Comparison of ENCODE assay signal across 15 cellular contexts in genomic region chr21:45087022-45087823, GRCh38. TPM values are rescaled to one million over a fixed set of nuclear protein-coding genes. Genes with fewer than 3 reads are reported as not detected.
DNase-seq lines count a peak whose midpoint lies in the region; ATAC-seq and TF ChIP-seq lines count a peak whose summit lies in the region.
"Had no signal": no experiment of that assay in that cellular context is flagged by ENCODE, and none has a peak within 500 bp of the region (broad histone marks: within the 10 kb centered on the region; RNA-seq: fewer than 3 reads in every experiment).

No MANE protein-coding gene starts in this region.

- H3K27me3 Mint-ChIP-seq in CD4-positive, alpha-beta memory T cell, result no peaks in the 10 kb centered on the region
- H3K27me3 Mint-ChIP-seq in activated CD8-positive, alpha-beta T cell treated with anti-CD3 and anti-CD28 coated beads for 36 hours, result no peaks in the 10 kb centered on the region
- H3K27me3 Mint-ChIP-seq in naive B cell, result no peaks in the 10 kb centered on the region

- peaks cover 70 to 91% (median 81%) of the 10 kb centered on the region in 4 donors for H3K4me1 Mint-ChIP-seq in CD4-positive, alpha-beta memory T cell
- peaks cover 81% of the 10 kb centered on the region for H3K4me1 Mint-ChIP-seq in activated CD8-positive, alpha-beta T cell treated with anti-CD3 and anti-CD28 coated beads for 36 hours (ENCODE audit: low read depth)
- peaks cover 78 to 92% (median 86%) of the 10 kb centered on the region in 3 donors for H3K4me1 Mint-ChIP-seq in naive B cell

- peak overlapping the region; percentile 63 to 87 (median 76) for H3K4me3 Mint-ChIP-seq in CD4-positive, alpha-beta memory T cell
- H3K4me3 Mint-ChIP-seq in activated CD8-positive, alpha-beta T cell treated with anti-CD3 and anti-CD28 coated beads for 36 hours, result peak overlapping the region; percentile 28
- peak overlapping the region in 7 of 8 donors; percentile 24 to 84 (median 65) for H3K4me3 Mint-ChIP-seq in naive B cell
- H3K4me3 Mint-ChIP-seq: CD14-positive monocyte, neural crest cell had no signal

- no peaks in the 10 kb centered on the region for H4K20me1 ChIP-seq in Loucy (ENCODE audit: insufficient read depth, low read length, poor library complexity, severe bottlenecking)

- H2AFZ ChIP-seq in Loucy (ENCODE audit: low read length), result no peak overlapping the region; the same call in 1 of the 2 replicates

- peak in 4 of 5 donors; percentile 33 to 64 (median 42) for DNase-seq in CD4-positive, alpha-beta memory T cell
- DNase-seq in activated CD8-positive, alpha-beta T cell treated with anti-CD3 and anti-CD28 coated beads for 36 hours, result peak; percentile 69
- DNase-seq in naive B cell (no peak), HEK293T (ENCODE audit: extremely low spot score) (no peak)
- DNase-seq in stimulated activated CD4-positive, alpha-beta T cell treated with anti-CD3 and anti-CD28 coated beads, Interleukin-2, amount 100 ng/mL, for 48 hours, result no peak
- DNase-seq: left lung, NCI-H1694, NCI-H748 treated with DMSO at 0.1 percent for 48 hours, Right ventricle myocardium superior, sigmoid colon had no signal

- POLR2A ChIA-PET in CD4-positive, alpha-beta memory T cell (lab: Charles Lee; ENCODE audit: partially characterized antibody), result interaction anchor here (1.7 kb wide), 1 partner anchor 9 kb away, joined by 9 read pairs; no protein-coding TSS in a partner anchor
- POLR2A ChIA-PET in activated CD8-positive, alpha-beta T cell treated with anti-CD3 and anti-CD28 coated beads for 36 hours (lab: Charles Lee), result interaction anchor here (1.8 kb wide), 2 partner anchors 10 to 18 kb away, joined by 5 to 6 read pairs; no protein-coding TSS in a partner anchor
- POLR2A ChIA-PET in HEK293T (lab: Yijun Ruan, JAX), result no interaction called here

- intact Hi-C loops in CD4-positive, alpha-beta memory T cell (cut with micrococcal nuclease), result no loop called here
- intact Hi-C loops in activated CD8-positive, alpha-beta T cell treated with anti-CD3 and anti-CD28 coated beads for 36 hours (cut with micrococcal nuclease), result no loop called here

- no peaks in the 10 kb centered on the region for H3K36me3 Mint-ChIP-seq in CD4-positive, alpha-beta memory T cell
- H3K36me3 Mint-ChIP-seq in activated CD8-positive, alpha-beta T cell treated with anti-CD3 and anti-CD28 coated beads for 36 hours (ENCODE audit: low read depth), result peaks cover 16% of the 10 kb centered on the region
- H3K36me3 Mint-ChIP-seq in naive B cell, result peaks cover 0 to 8% of the 10 kb centered on the region in 2 donors
- H3K36me3 Mint-ChIP-seq: CD14-positive monocyte had no signal

- no peak for TF ChIP-seq CTCF in Loucy (conservative IDR thresholded peaks at IDR 0.05; ENCODE audit: low read length)
- TF ChIP-seq CTCF in activated CD8-positive, alpha-beta T cell treated with anti-CD3 and anti-CD28 coated beads for 36 hours (IDR thresholded peaks at IDR 0.05), result no peak

- peaks cover 75% of the 10 kb centered on the region for H3K4me1 ChIP-seq in CD4-positive, alpha-beta memory T cell (ENCODE audit: insufficient read depth, low read length)
- H3K4me1 ChIP-seq in Loucy (ENCODE audit: insufficient read depth, low read length, poor library complexity, severe bottlenecking), result peaks cover 89% of the 10 kb centered on the region

- H3K9ac ChIP-seq in Loucy (ENCODE audit: low read depth, low read length, poor library complexity, severe bottlenecking), result peak overlapping the region; percentile 54

- no peaks in the 10 kb centered on the region for H3K9me2 ChIP-seq in Loucy (replicated peaks; ENCODE audit: low read depth, low read length)

- H3K4me2 ChIP-seq in Loucy (ENCODE audit: low read depth, low read length, poor library complexity, severe bottlenecking), result peak overlapping the region; percentile 82

- CTCF ChIA-PET in CD4-positive, alpha-beta memory T cell (lab: Charles Lee; ENCODE audit: partially characterized antibody), result interaction anchor here (1.1 to 1.2 kb wide), 3 partner anchors 11 to 41 kb away, joined by 3 to 4 read pairs (median 3); no protein-coding TSS in a partner anchor
- CTCF ChIA-PET in activated CD8-positive, alpha-beta T cell treated with anti-CD3 and anti-CD28 coated beads for 36 hours (lab: Charles Lee), result interaction anchor here (0.7 to 1.9 kb wide), 4 partner anchors 9 to 42 kb away, joined by 3 to 5 read pairs (median 4); no protein-coding TSS in a partner anchor
- CTCF ChIA-PET in HEK293T (lab: Yijun Ruan, JAX), result interaction anchor here (1.1 kb wide), 1 partner anchor 15 kb away, joined by 3 read pairs; no protein-coding TSS in a partner anchor

- peak overlapping the region; percentile 17 for H3K27ac ChIP-seq in CD4-positive, alpha-beta memory T cell (ENCODE audit: low read depth, low read length)
- H3K27ac ChIP-seq: cardiac muscle cell, left lung, sigmoid colon had no signal

- H3K27me3 ChIP-seq in CD4-positive, alpha-beta memory T cell (ENCODE audit: insufficient read depth, low read length), result no peaks in the 10 kb centered on the region
- no peaks in the 10 kb centered on the region for H3K27me3 ChIP-seq in Loucy (ENCODE audit: insufficient read depth, low read length, poor library complexity, severe bottlenecking)
- H3K27me3 ChIP-seq: cardiac muscle cell, left lung, sigmoid colon had no signal

- no peaks in the 10 kb centered on the region for H3K36me3 ChIP-seq in CD4-positive, alpha-beta memory T cell (ENCODE audit: insufficient read depth, low read length)
- H3K36me3 ChIP-seq in Loucy (ENCODE audit: insufficient read depth, low read length), result no peaks in the 10 kb centered on the region
- H3K36me3 ChIP-seq: cardiac muscle cell, left lung, sigmoid colon had no signal

- H3K4me3 ChIP-seq in CD4-positive, alpha-beta memory T cell (ENCODE audit: low read length in 2 of 2), result peak overlapping the region; percentile 3 to 18
- peak overlapping the region; percentile 50 for H3K4me3 ChIP-seq in Loucy (ENCODE audit: low read length, poor library complexity, severe bottlenecking)
- H3K4me3 ChIP-seq: cardiac muscle cell, left lung, sigmoid colon had no signal

- peak overlapping the region; percentile 57 to 94 (median 85) for H3K27ac Mint-ChIP-seq in CD4-positive, alpha-beta memory T cell
- H3K27ac Mint-ChIP-seq in activated CD8-positive, alpha-beta T cell treated with anti-CD3 and anti-CD28 coated beads for 36 hours, result peak overlapping the region; percentile 86
- H3K27ac Mint-ChIP-seq in naive B cell, result peak overlapping the region in 4 of 6 donors; percentile 60 to 94 (median 76)
- H3K27ac Mint-ChIP-seq: CD14-positive monocyte had no signal

- no peaks in the 10 kb centered on the region for H3K9me3 Mint-ChIP-seq in CD4-positive, alpha-beta memory T cell
- H3K9me3 Mint-ChIP-seq in activated CD8-positive, alpha-beta T cell treated with anti-CD3 and anti-CD28 coated beads for 36 hours, result no peaks in the 10 kb centered on the region
- H3K9me3 Mint-ChIP-seq in naive B cell, result no peaks in the 10 kb centered on the region
- H3K9me3 Mint-ChIP-seq: neural crest cell had no signal

- H3F3A ChIP-seq in Loucy (ENCODE audit: low read depth), result peaks cover 4% of the 10 kb centered on the region; the same call in 1 of the 2 replicates

- ATAC-seq in activated CD8-positive, alpha-beta T cell treated with anti-CD3 and anti-CD28 coated beads for 36 hours, result peak; percentile 64
- ATAC-seq in naive B cell (ENCODE audit: low read depth in 2 of 2), result peak; percentile 80 to 83
- ATAC-seq in GM18868 (IDR thresholded peaks at IDR 0.05; ENCODE audit: unreplicated experiment), result no peak
- ATAC-seq: left lung had no signal

- H3K79me2 ChIP-seq in Loucy (ENCODE audit: insufficient read depth, low read length), result peaks cover 86% of the 10 kb centered on the region

- H3K9me3 ChIP-seq in CD4-positive, alpha-beta memory T cell (ENCODE audit: control insufficient read depth in 1 of 2, low read length in 2 of 2), result no peaks in the 10 kb centered on the region
- H3K9me3 ChIP-seq in Loucy (ENCODE audit: insufficient read depth, low read depth, low read length), result no peaks in the 10 kb centered on the region
- H3K9me3 ChIP-seq: left lung, sigmoid colon had no signal

TF ChIP-seq in HEK293T, 16 proteins besides CTCF, POLR2A, EP300 and RAD21:
- TF ChIP-seq BHLHE40 (IDR thresholded peaks at IDR 0.05; ENCODE audit: borderline replicate concordance) (no peak), HDGF (IDR thresholded peaks at IDR 0.05; ENCODE audit: borderline replicate concordance) (no peak), FOXA1 (IDR thresholded peaks at IDR 0.05) (no peak), CTBP1 (IDR thresholded peaks at IDR 0.05; ENCODE audit: borderline replicate concordance) (no peak)

RNA-seq across cellular contexts. Expression of gene ADARB1, which starts 12.8 kb away (rescaled TPM):
- total RNA-seq in CD4-positive, alpha-beta memory T cell, result 10 to 100 TPM; 49.7 to 50.0 TPM
- polyA plus RNA-seq in CD4-positive, alpha-beta memory T cell, result 10 to 100 TPM in 1 of 2 donors, 1 to 10 TPM in 1; 4.6 to 12.2 TPM
- 10 to 100 TPM; 36.2 to 37.1 TPM for total RNA-seq in activated CD8-positive, alpha-beta T cell treated with anti-CD3 and anti-CD28 coated beads for 36 hours
- 10 to 100 TPM; 19.9 to 63.5 (median 28.7) TPM for polyA plus RNA-seq in naive B cell (ENCODE audit: low read depth in 6 of 6)

Comparison
In these comparisons a context has a peak if more than half of its experiments do, and no peak if none do; other contexts are left out.
1. DNase-seq: peak in CD4-positive, alpha-beta memory T cell (4 of 5) and activated CD8-positive, alpha-beta T cell treated with anti-CD3 and anti-CD28 coated beads for 36 hours (single experiment); none in naive B cell (single experiment), HEK293T (single experiment) and stimulated activated CD4-positive, alpha-beta T cell treated with anti-CD3 and anti-CD28 coated beads, Interleukin-2, amount 100 ng/mL, for 48 hours (0 of 2).
2. Peak in every context shown above with its lines, with median percentiles within 50 percentile points of each other: H3K27ac Mint-ChIP-seq and H3K4me3 Mint-ChIP-seq.